ENCODE assay signal across 27 cellular contexts in genomic region chr5:135009736-135010501, GRCh38. TPM values are rescaled to one million over a fixed set of nuclear protein-coding genes. Genes with fewer than 3 reads are reported as not detected.
DNase-seq lines count a peak whose midpoint lies in the region; ATAC-seq, FAIRE-seq and TF ChIP-seq lines count a peak whose summit lies in the region.
"Had no signal": no experiment of that assay in that cellular context is flagged by ENCODE, and none has a peak within 500 bp of the region (broad histone marks: within the 10 kb centered on the region; RNA-seq: fewer than 3 reads in every experiment).

No MANE protein-coding gene starts in this region.

- no peak overlapping the region for H2BK5ac ChIP-seq in trophoblast cell (ENCODE audit: low read depth, low read length, poor library complexity)

- H3K14ac ChIP-seq in trophoblast cell (ENCODE audit: low read length) = no peak overlapping the region

- no peaks in the 10 kb centered on the region for H3K27me3 ChIP-seq in HepG2 (ENCODE audit: control insufficient read depth in 1 of 2, insufficient read depth in 2 of 2, low read length in 2 of 2)
- H3K27me3 ChIP-seq in right lobe of liver = no peaks in the 10 kb centered on the region
- no peaks in the 10 kb centered on the region for H3K27me3 ChIP-seq in K562 (ENCODE audit: control insufficient read depth in 2 of 2, insufficient read depth in 2 of 2, low read length in 2 of 2)
- no peaks in the 10 kb centered on the region for H3K27me3 ChIP-seq in trophoblast cell (ENCODE audit: insufficient read depth, low read length)
- H3K27me3 ChIP-seq: colonic mucosa, esophagus muscularis mucosa, heart left ventricle, SJSA1 had no signal

- no peaks in the 10 kb centered on the region for H4K20me1 ChIP-seq in HepG2 (ENCODE audit: insufficient read depth, low read length)
- no peaks in the 10 kb centered on the region; the same call in 1 of the 2 replicates for H4K20me1 ChIP-seq in K562 (replicated peaks; ENCODE audit: control insufficient read depth, insufficient read depth, low read length)

- in situ Hi-C loops in HepG2 (cut with HindIII; ENCODE audit: extremely low pct_ligation_motif_present, low pct_unique_long_range_greater_than_20kb) = no loop called here
- in situ Hi-C loops in K562 (cut with MboI) = loop anchor here (10.0 kb wide), 1 partner anchor 325 kb away; no protein-coding TSS in a partner anchor

- TF ChIP-seq EP300 in HepG2 (IDR thresholded peaks at IDR 0.05; ENCODE audit: low read depth in 2 of 2, low read length in 2 of 2) (no peak), HepG2 (CRISPR knock-in tag; IDR thresholded peaks at IDR 0.05; ENCODE audit: borderline replicate concordance) (no peak), K562 (IDR thresholded peaks at IDR 0.05; ENCODE audit: low read length) (no peak)

- H3K9ac ChIP-seq in HepG2 (ENCODE audit: insufficient read depth, low read depth, low read length) = no peak overlapping the region
- H3K9ac ChIP-seq in K562 (ENCODE audit: insufficient read depth in 1 of 2, low read depth in 2 of 2, low read length in 2 of 2) = no peak overlapping the region
- H3K9ac ChIP-seq in trophoblast cell (ENCODE audit: low read length) = no peak overlapping the region

- POLR2A ChIA-PET in HepG2 (lab: Yijun Ruan, JAX) = no interaction called here
- POLR2A ChIA-PET in K562 (lab: Yijun Ruan, JAX) = interaction anchor here (0.6 to 6.1 kb wide), 5 partner anchors 12 to 318 kb away, joined by 3 to 35 read pairs (median 3); no protein-coding TSS in a partner anchor

- no peaks in the 10 kb centered on the region for H3K9me1 ChIP-seq in K562 (ENCODE audit: control insufficient read depth, insufficient read depth, low read length)

- H3K18ac ChIP-seq in trophoblast cell (ENCODE audit: low read length) = no peak overlapping the region

- ATAC-seq in HepG2 = no peak
- no peak for ATAC-seq in right lobe of liver
- no peak for ATAC-seq in K562
- no peak for ATAC-seq in HG03139 (IDR thresholded peaks at IDR 0.05; ENCODE audit: unreplicated experiment)
- ATAC-seq: foreskin keratinocyte, heart left ventricle, left colon, Panc1 had no signal

- DNase-seq in HepG2 (ENCODE audit: low spot score) (no peak), right lobe of liver (no peak), K562 (ENCODE audit: extremely low read depth in 1 of 4, low spot score in 3 of 4) (no peak), mesenteric fat pad (ENCODE audit: low spot score) (peak; percentile 78), COLO829 (ENCODE audit: low spot score) (no peak), trophoblast cell (no peak)
- DNase-seq: activated B cell treated with CpG ODN at 0.5 μM for 24 hours; activated naive CD4-positive, alpha-beta T cell treated with anti-CD3 and anti-CD28 coated beads, Interleukin-2, amount 50 U/mL, for 16 hours; colonic mucosa; Karpas-422; left colon; NCI-H1694; NCI-H2171; NCI-H524; nucleus accumbens; T-helper 1 cell had no signal

- H3K4me3 ChIP-seq in HepG2 (replicated peaks in 1 of 3; ENCODE audit: insufficient read depth in 1 of 3, low read depth in 2 of 3, low read length in 3 of 3) (no peak overlapping the region), right lobe of liver (no peak overlapping the region), K562 (no peak overlapping the region), trophoblast cell (ENCODE audit: low read depth, low read length) (no peak overlapping the region)
- H3K4me3 ChIP-seq: colonic mucosa, esophagus muscularis mucosa, HAP-1, heart left ventricle, SJSA1, skin epidermis, thoracic aorta had no signal

- peaks cover 14% of the 10 kb centered on the region for H3K4me1 ChIP-seq in HepG2 (ENCODE audit: insufficient read depth, low read length)
- H3K4me1 ChIP-seq in right lobe of liver = peaks cover 0 to 11% (median 5%) of the 10 kb centered on the region in 4 donors
- H3K4me1 ChIP-seq in K562 (replicated peaks in 1 of 2; ENCODE audit: control insufficient read depth in 2 of 2, insufficient read depth in 2 of 2, low read length in 2 of 2) = peaks cover 0 to 1% of the 10 kb centered on the region in 2 experiments; a peak in 1 of 5 replicates
- no peaks in the 10 kb centered on the region for H3K4me1 ChIP-seq in trophoblast cell (ENCODE audit: control insufficient read depth in 1 of 2, insufficient read depth in 2 of 2, low read length in 2 of 2)
- H3K4me1 ChIP-seq: colonic mucosa, foreskin keratinocyte, HAP-1, SJSA1 had no signal

- H3K4ac ChIP-seq in trophoblast cell (ENCODE audit: low read depth, low read length) = no peak overlapping the region

- H3K4me2 ChIP-seq in HepG2 (ENCODE audit: low read depth, low read length) = no peak overlapping the region
- H3K4me2 ChIP-seq in K562 (ENCODE audit: insufficient read depth, low read length) = no peak overlapping the region
- no peak overlapping the region for H3K4me2 ChIP-seq in trophoblast cell (ENCODE audit: low read length)

- H3K36me3 ChIP-seq in HepG2 (replicated peaks in 1 of 2; ENCODE audit: control insufficient read depth in 1 of 2, insufficient read depth in 2 of 2, low read length in 2 of 2) (no peaks in the 10 kb centered on the region), right lobe of liver (no peaks in the 10 kb centered on the region), K562 (ENCODE audit: control insufficient read depth, insufficient read depth, low read length) (no peaks in the 10 kb centered on the region), trophoblast cell (ENCODE audit: control insufficient read depth in 1 of 2, insufficient read depth in 2 of 2, low read length in 2 of 2) (no peaks in the 10 kb centered on the region)
- H3K36me3 ChIP-seq: colonic mucosa, esophagus muscularis mucosa, HAP-1, heart left ventricle, SJSA1, thoracic aorta had no signal

- no TSS peak for BruUV-seq in HepG2 (replicated peaks; lab: Mats Ljungman, UMichigan)
- BruUV-seq in K562 (replicated peaks; lab: Mats Ljungman, UMichigan) = no TSS peak

- H3K23ac ChIP-seq in trophoblast cell (ENCODE audit: low read length) = no peak overlapping the region

- H3K27ac ChIP-seq in HepG2 (ENCODE audit: extremely low read length, insufficient read depth, low read length) (no peak overlapping the region), right lobe of liver (no peak overlapping the region), K562 (ENCODE audit: extremely low read depth, low read depth, low read length) (no peak overlapping the region), trophoblast cell (ENCODE audit: low read depth, low read length) (no peak overlapping the region)
- H3K27ac ChIP-seq: colonic mucosa, esophagus muscularis mucosa, foreskin keratinocyte, heart left ventricle, SJSA1, skin epidermis, thoracic aorta had no signal

- TF ChIP-seq CTCF in HepG2 (CRISPR knock-in tag; IDR thresholded peaks at IDR 0.05) = no peak
- TF ChIP-seq CTCF in right lobe of liver (IDR thresholded peaks at IDR 0.05) = no peak
- no peak for TF ChIP-seq CTCF in K562 (IDR thresholded peaks at IDR 0.05 in 2 of 3, conservative IDR thresholded peaks at IDR 0.05 in 1 of 3; ENCODE audit: insufficient read depth in 2 of 3, low read depth in 1 of 3, low read length in 3 of 3)

- TF ChIP-seq POLR2A in HepG2 (IDR thresholded peaks at IDR 0.05; ENCODE audit: insufficient read depth in 1 of 2, low read depth in 2 of 2, low read length in 2 of 2) = no peak
- no peak for TF ChIP-seq POLR2A in right lobe of liver (IDR thresholded peaks at IDR 0.05)
- TF ChIP-seq POLR2A in K562 (conservative IDR thresholded peaks at IDR 0.05) = no peak

- no peak overlapping the region for H2AK5ac ChIP-seq in trophoblast cell (ENCODE audit: low read length)

- intact Hi-C loops in HepG2 (cut with micrococcal nuclease; ENCODE audit: unreplicated experiment) (loop anchor here (5.0 kb wide), 1 partner anchor 182 kb away; no protein-coding TSS in a partner anchor), right lobe of liver (cut with DNase I) (no loop called here), K562 (cut with micrococcal nuclease) (loop anchor here (10.0 kb wide), 2 partner anchors 175 to 325 kb away; no protein-coding TSS in a partner anchor)

- H3K79me2 ChIP-seq in HepG2 (ENCODE audit: insufficient read depth, low read length) (no peaks in the 10 kb centered on the region), K562 (ENCODE audit: control insufficient read depth, insufficient read depth, low read length) (no peaks in the 10 kb centered on the region), trophoblast cell (ENCODE audit: control insufficient read depth, insufficient read depth, low read length, poor library complexity) (no peaks in the 10 kb centered on the region)

- H3K9me3 ChIP-seq in HepG2 (ENCODE audit: low read length) (no peaks in the 10 kb centered on the region), right lobe of liver (no peaks in the 10 kb centered on the region), K562 (replicated peaks; ENCODE audit: control insufficient read depth, insufficient read depth, low read depth, low read length) (no peaks in the 10 kb centered on the region), trophoblast cell (ENCODE audit: insufficient read depth, low read depth, low read length) (no peaks in the 10 kb centered on the region)
- H3K9me3 ChIP-seq: colonic mucosa, esophagus muscularis mucosa, HAP-1, heart left ventricle, SJSA1, thoracic aorta had no signal

- no peaks in the 10 kb centered on the region for H3K79me1 ChIP-seq in trophoblast cell (ENCODE audit: low read length)

- no peak overlapping the region for H4K12ac ChIP-seq in trophoblast cell (ENCODE audit: low read depth, low read length)

- CTCF ChIA-PET in HepG2 (lab: Yijun Ruan, JAX; ENCODE audit: low intra/inter-chr PET ratio, low total read pairs) (interaction anchor here (3.7 kb wide), 1 partner anchor 181 kb away, joined by 18 read pairs; no protein-coding TSS in a partner anchor), K562 (lab: Yijun Ruan, JAX; ENCODE audit: low intra/inter-chr PET ratio) (interaction anchor here (1.3 kb wide), 1 partner anchor 193 kb away, joined by 5 read pairs; no protein-coding TSS in a partner anchor)

- no peak overlapping the region for H2BK120ac ChIP-seq in trophoblast cell (ENCODE audit: insufficient read depth, low read length, poor library complexity)

- H2AFZ ChIP-seq in HepG2 (ENCODE audit: low read length) = no peak overlapping the region
- H2AFZ ChIP-seq in K562 (ENCODE audit: low read depth, low read length) = no peak overlapping the region
- H2AFZ ChIP-seq in trophoblast cell (ENCODE audit: insufficient read depth, low read length, poor library complexity) = no peak overlapping the region

- 92% methylated on average over 9 of the region's 11 CpGs for WGBS in HepG2 (ENCODE audit: low lambda C conversion rate)
- 90% methylated on average over 2 of the region's 11 CpGs for WGBS in right lobe of liver (ENCODE audit: insufficient coverage, low coverage, low lambda C conversion rate, missing lambda C conversion rate)
- 35% methylated on average over 9 of the region's 11 CpGs for WGBS in K562 (ENCODE audit: insufficient coverage, low coverage, missing lambda C conversion rate)
- no CpG with 5 or more reads among the region's 11 CpGs for WGBS in trophoblast cell (ENCODE audit: extremely low coverage, insufficient coverage, insufficient read length)

- H2BK12ac ChIP-seq in trophoblast cell (ENCODE audit: low read length) = no peak overlapping the region

- TF ChIP-seq RAD21 in HepG2 (CRISPR knock-in tag; IDR thresholded peaks at IDR 0.05) (no peak), K562 (CRISPR knock-in tag; conservative IDR thresholded peaks at IDR 0.05 in 1 of 2, IDR thresholded peaks at IDR 0.05 in 1 of 2) (no peak)

- no peak overlapping the region for H4K91ac ChIP-seq in trophoblast cell (ENCODE audit: low read depth, low read length)

- FAIRE-seq in HepG2 (lab: Jason Lieb, UNC) (no peak), K562 (lab: Jason Lieb, UNC) (peak; percentile 6)
- FAIRE-seq: GM19239, HTR-8/SVneo had no signal

- no peak overlapping the region for H4K8ac ChIP-seq in trophoblast cell (ENCODE audit: low read depth, low read length)

RNA-seq across cellular contexts. Expression of gene PITX1, which starts 24.1 kb away (rescaled TPM):
- total RNA-seq in HepG2 (2016; rRNA removed; fragmentation: Illumina TruSeq; extraction: Trizol) = 13.1 and 20.2 TPM in 2 replicates
- total RNA-seq in HepG2 (2016; cell fraction: cytosol; rRNA removed; fragmentation: Illumina TruSeq; extraction: Trizol; ENCODE audit: low read depth) = 12.8 and 17.7 TPM in 2 replicates
- total RNA-seq in HepG2 (2016; cell fraction: insoluble cytoplasmic fraction; rRNA removed; fragmentation: Illumina TruSeq; extraction: Trizol) = 12.5 and 19.9 TPM in 2 replicates
- 27.9 and 34.7 TPM in 2 replicates for total RNA-seq in HepG2 (2016; cell fraction: membrane; rRNA removed; fragmentation: Illumina TruSeq; extraction: Trizol)
- total RNA-seq in HepG2 (2016; cell fraction: nucleus; rRNA removed; fragmentation: Illumina TruSeq; extraction: Trizol) = 17.9 and 18.7 TPM in 2 replicates
- polyA plus RNA-seq in HepG2 (2011; rRNA removed) = 11.7 and 17.0 TPM in 2 replicates
- 13.4 and 20.2 TPM in 2 replicates for polyA plus RNA-seq in HepG2 (2011; cell fraction: cytosol; rRNA removed)
- 26.6 and 30.3 TPM in 2 replicates for polyA plus RNA-seq in HepG2 (2011; cell fraction: nucleus; rRNA removed)
- 6.9 and 13.4 TPM in 2 replicates for polyA plus RNA-seq in HepG2 (2012)
- polyA plus RNA-seq in HepG2 (2016; cell fraction: cytosol; fragmentation: Illumina TruSeq; extraction: Trizol; ENCODE audit: low read depth) = 29.4 and 35.3 TPM in 2 replicates
- polyA plus RNA-seq in HepG2 (2016; cell fraction: insoluble cytoplasmic fraction; fragmentation: Illumina TruSeq; extraction: Trizol; ENCODE audit: low read depth) = 19.1 and 27.9 TPM in 2 replicates
- polyA plus RNA-seq in HepG2 (2016; cell fraction: membrane; fragmentation: Illumina TruSeq; extraction: Trizol; ENCODE audit: low read depth) = 43.6 and 46.2 TPM in 2 replicates
- 32.5 and 33.9 TPM in 2 replicates for polyA plus RNA-seq in HepG2 (2016; cell fraction: nucleus; fragmentation: Illumina TruSeq; extraction: Trizol; ENCODE audit: insufficient read depth, low read depth)
- 19.5 and 28.2 TPM in 2 replicates for polyA minus RNA-seq in HepG2 (2011; rRNA and poly(A)+ RNA removed; ENCODE audit: low replicate concordance)
- polyA minus RNA-seq in HepG2 (2011; cell fraction: cytosol; rRNA and poly(A)+ RNA removed) = 10.5 and 12.9 TPM in 2 replicates
- 6.4 and 6.8 TPM in 2 replicates for polyA minus RNA-seq in HepG2 (2011; cell fraction: nucleus; rRNA and poly(A)+ RNA removed)
- total RNA-seq in right lobe of liver = not detected
- 10.2 and 35.6 TPM in 2 replicates for total RNA-seq in K562 (2011; cell fraction: chromatin; rRNA removed; ENCODE audit: low replicate concordance)
- 39.9 and 42.6 TPM in 2 replicates for total RNA-seq in K562 (2011; cell fraction: nucleolus; rRNA removed)
- total RNA-seq in K562 (2011; cell fraction: nucleoplasm; rRNA removed) = 19.5 and 26.3 TPM in 2 replicates
- 59.8 and 73.9 TPM in 2 replicates for total RNA-seq in K562 (2014; rRNA removed)
- total RNA-seq in K562 (2014; rRNA removed; fragmentation: Illumina TruSeq; extraction: Trizol) = 2.3 and 3.1 TPM in 2 replicates
- 24.9 and 25.3 TPM in 2 replicates for total RNA-seq in K562 (2015; rRNA removed; fragmentation: Illumina TruSeq; extraction: Trizol)
- 88.2 and 90.4 TPM in 2 replicates for total RNA-seq in K562 (2021)
- 30.8 and 50.1 TPM in 2 replicates for polyA plus RNA-seq in K562 (2011; rRNA removed)
- 91.0 and 189 TPM in 2 replicates for polyA plus RNA-seq in K562 (2011; cell fraction: cytosol; rRNA removed)
- polyA plus RNA-seq in K562 (2011; cell fraction: nucleus; rRNA removed) = 68.1 and 94.4 TPM in 2 replicates
- 34.0 and 38.0 TPM in 2 replicates for polyA plus RNA-seq in K562 (2012)
- polyA plus RNA-seq in K562 (2014; fragmentation: Illumina TruSeq; extraction: Trizol) = 7.4 and 35.6 TPM in 2 replicates
- under 1 TPM; 0.13 to 0.17 TPM for polyA plus RNA-seq in K562 (2014; fragmentation: Nextera tagmentation; extraction: Ambion mirVana)
- 58.7 and 64.6 TPM in 2 replicates for polyA plus RNA-seq in K562 (2014; rRNA removed)
- polyA minus RNA-seq in K562 (2011; rRNA and poly(A)+ RNA removed) = 12.0 and 21.7 TPM in 2 replicates
- 56.3 and 80.4 TPM in 2 replicates for polyA minus RNA-seq in K562 (2011; cell fraction: cytosol; rRNA and poly(A)+ RNA removed)
- 21.8 and 31.4 TPM in 2 replicates for polyA minus RNA-seq in K562 (2011; cell fraction: nucleus; rRNA and poly(A)+ RNA removed)
- 0.13 TPM for total RNA-seq in mesenteric fat pad
- 22.0 and 23.6 TPM in 2 replicates for polyA plus RNA-seq in trophoblast cell (2013)
- total RNA-seq: activated B cell treated with CpG ODN at 0.5 μM for 24 hours, thoracic aorta had no signal

RNA-seq across cellular contexts. Expression of gene CATSPER3, which starts 42.2 kb away (rescaled TPM):
- total RNA-seq in HepG2 (2016; rRNA removed; fragmentation: Illumina TruSeq; extraction: Trizol) (0.14 and 0.33 TPM in 2 replicates), right lobe of liver (1 to 10 TPM in 1 of 6 experiments, under 1 TPM in 3, not detected in 2; 0.29 to 1.1 (median 0.81) TPM), K562 (2014; rRNA removed) (0.14 and 0.45 TPM in 2 replicates), K562 (2014; rRNA removed; fragmentation: Illumina TruSeq; extraction: Trizol) (0.22 and 0.44 TPM in 2 replicates), K562 (2015; rRNA removed; fragmentation: Illumina TruSeq; extraction: Trizol) (0.38 and 0.43 TPM in 2 replicates), K562 (2021) (0.34 and 0.49 TPM in 2 replicates), mesenteric fat pad (0.61 TPM)
- total RNA-seq in HepG2 (2016; cell fraction: cytosol; rRNA removed; fragmentation: Illumina TruSeq; extraction: Trizol; ENCODE audit: low read depth) = 0.30 TPM in 1 of 2 replicates, not detected in the other
- 0.24 and 0.36 TPM in 2 replicates for total RNA-seq in HepG2 (2016; cell fraction: insoluble cytoplasmic fraction; rRNA removed; fragmentation: Illumina TruSeq; extraction: Trizol)
- 0.28 and 0.37 TPM in 2 replicates for total RNA-seq in HepG2 (2016; cell fraction: membrane; rRNA removed; fragmentation: Illumina TruSeq; extraction: Trizol)
- 0.47 and 0.81 TPM in 2 replicates for total RNA-seq in HepG2 (2016; cell fraction: nucleus; rRNA removed; fragmentation: Illumina TruSeq; extraction: Trizol)
- polyA plus RNA-seq in HepG2 (2011; rRNA removed) (0.33 and 0.37 TPM in 2 replicates), K562 (2011; rRNA removed) (1.5 and 1.7 TPM in 2 replicates), K562 (2014; fragmentation: Illumina TruSeq; extraction: Trizol) (0.29 and 0.37 TPM in 2 replicates), K562 (2014; fragmentation: Nextera tagmentation; extraction: Ambion mirVana) (under 1 TPM; 0.60 to 0.62 TPM), K562 (2014; rRNA removed) (0.22 and 0.61 TPM in 2 replicates)
- polyA plus RNA-seq in HepG2 (2011; cell fraction: cytosol; rRNA removed) = 0.40 TPM in 2 replicates
- 0.66 and 0.99 TPM in 2 replicates for polyA plus RNA-seq in HepG2 (2011; cell fraction: nucleus; rRNA removed)
- polyA plus RNA-seq in HepG2 (2012) = 0.15 and 0.23 TPM in 2 replicates
- 0.32 and 0.54 TPM in 2 replicates for polyA plus RNA-seq in HepG2 (2016; cell fraction: cytosol; fragmentation: Illumina TruSeq; extraction: Trizol; ENCODE audit: low read depth)
- 0.24 TPM in 1 of 2 replicates, not detected in the other for polyA plus RNA-seq in HepG2 (2016; cell fraction: insoluble cytoplasmic fraction; fragmentation: Illumina TruSeq; extraction: Trizol; ENCODE audit: low read depth)
- 0.35 and 0.48 TPM in 2 replicates for polyA plus RNA-seq in HepG2 (2016; cell fraction: membrane; fragmentation: Illumina TruSeq; extraction: Trizol; ENCODE audit: low read depth)
- polyA plus RNA-seq in HepG2 (2016; cell fraction: nucleus; fragmentation: Illumina TruSeq; extraction: Trizol; ENCODE audit: insufficient read depth, low read depth) = 0.97 and 1.7 TPM in 2 replicates
- polyA minus RNA-seq in HepG2 (2011; rRNA and poly(A)+ RNA removed; ENCODE audit: low replicate concordance) = 1.1 and 3.6 TPM in 2 replicates
- not detected in 2 replicates for polyA minus RNA-seq in HepG2 (2011; cell fraction: cytosol; rRNA and poly(A)+ RNA removed)
- polyA minus RNA-seq in HepG2 (2011; cell fraction: nucleus; rRNA and poly(A)+ RNA removed) = 0.90 and 1.1 TPM in 2 replicates
- total RNA-seq in K562 (2011; cell fraction: chromatin; rRNA removed; ENCODE audit: low replicate concordance) = 3.2 TPM in 2 replicates
- 2.2 and 2.4 TPM in 2 replicates for total RNA-seq in K562 (2011; cell fraction: nucleolus; rRNA removed)
- total RNA-seq in K562 (2011; cell fraction: nucleoplasm; rRNA removed) = 1.5 and 1.7 TPM in 2 replicates
- polyA plus RNA-seq in K562 (2011; cell fraction: cytosol; rRNA removed) = 0.86 and 1.4 TPM in 2 replicates
- polyA plus RNA-seq in K562 (2011; cell fraction: nucleus; rRNA removed) = 2.2 and 4.2 TPM in 2 replicates
- polyA plus RNA-seq in K562 (2012) = 0.44 and 0.97 TPM in 2 replicates
- polyA minus RNA-seq in K562 (2011; rRNA and poly(A)+ RNA removed) = 1.3 and 1.8 TPM in 2 replicates
- not detected in 2 replicates for polyA minus RNA-seq in K562 (2011; cell fraction: cytosol; rRNA and poly(A)+ RNA removed)
- polyA minus RNA-seq in K562 (2011; cell fraction: nucleus; rRNA and poly(A)+ RNA removed) = 0.94 and 1.00 TPM in 2 replicates
- 0.07 and 0.11 TPM in 2 replicates for polyA plus RNA-seq in trophoblast cell (2013)
- total RNA-seq: thoracic aorta had no signal

Comparison
In these comparisons a context has a peak if more than half of its experiments do, and no peak if none do; other contexts are left out.
1. intact Hi-C loops: an anchor here in HepG2 (5.0 kb wide) and K562 (10.0 kb wide); none called in right lobe of liver.
2. Of the 241 proteins assayed by ChIP-seq in both HepG2 and K562: peak only in HepG2: none; only in K562: MAFG; in both: MAFF and MAFK; in neither: 238.